In genomic region chr7:42931834-42932651, GRCh38 we compare ENCODE assay signal across 8 cellular contexts. TPM values are rescaled to one million over a fixed set of nuclear protein-coding genes. Genes with fewer than 3 reads are reported as not detected.
A peak's percentile ranks its signal among the peaks of the same experiment; 100 is the strongest.
DNase-seq lines count a peak whose midpoint lies in the region; ATAC-seq, FAIRE-seq and TF ChIP-seq lines count a peak whose summit lies in the region.

Gene MRPL32 (plus strand): TSS chr7:42932376. CDS start chr7:42932387, 11 bp downstream.
Gene PSMA2 (minus strand): TSS chr7:42932174. CDS start chr7:42932158, 16 bp downstream.

- H2AFZ ChIP-seq in trophoblast cell (ENCODE audit: insufficient read depth, low read length, poor library complexity): peak within 1 kb of the TSS; percentile 82

- peak within 1 kb of the TSS; percentile 99 for H3K9ac ChIP-seq in trophoblast cell (ENCODE audit: low read length)

- H3K23ac ChIP-seq in trophoblast cell (ENCODE audit: low read length): no peak within 1 kb of the TSS

- peak within 1 kb of the TSS; percentile 97 to 100 (median 99) for H3K4me3 Mint-ChIP-seq in T-cell

- no peak within 1 kb of the TSS for H2AK5ac ChIP-seq in trophoblast cell (ENCODE audit: low read length)

- peak within 1 kb of the TSS; percentile 89 for H4K8ac ChIP-seq in trophoblast cell (ENCODE audit: low read depth, low read length)

- H4K12ac ChIP-seq in trophoblast cell (ENCODE audit: low read depth, low read length): peak within 1 kb of the TSS; percentile 85

- H3K27ac ChIP-seq in adipose tissue (ENCODE audit: low read depth, low read length): peak within 1 kb of the TSS; percentile 43
- H3K27ac ChIP-seq in trophoblast cell (ENCODE audit: low read depth, low read length): no peak within 1 kb of the TSS
- H3K27ac ChIP-seq in transverse colon: peak within 1 kb of the TSS; percentile 83 to 91 (median 90)

- H3K36me3 ChIP-seq in trophoblast cell (ENCODE audit: control insufficient read depth in 1 of 2, insufficient read depth in 2 of 2, low read length in 2 of 2) (peaks cover 0 to 8% of the 10 kb centered on the region in 2 experiments), transverse colon (peaks cover 0 to 17% (median 8%) of the 10 kb centered on the region in 4 donors)

- TF ChIP-seq POLR2A in GM12891 (IDR thresholded peaks at IDR 0.05; ENCODE audit: low read depth, low read length) (peak; percentile 92), transverse colon (IDR thresholded peaks at IDR 0.05) (peak; percentile 66)

- peak within 1 kb of the TSS; percentile 92 for H3K4ac ChIP-seq in trophoblast cell (ENCODE audit: low read depth, low read length)

- H3K27ac Mint-ChIP-seq in T-cell: peak within 1 kb of the TSS; percentile 98

- DNase-seq in GM12891 (ENCODE audit: insufficient read length, low spot score) (peak; percentile 75), NCI-H1436 treated with DMSO at 0.1 percent for 48 hours (lab: John Stamatoyannopoulos, UW) (peak; percentile 93), T-cell (peak; percentile 81 to 97 (median 94)), cardiac septum (ENCODE audit: low spot score) (peak; percentile 98), trophoblast cell (peak; percentile 99 to 100), transverse colon (peak; percentile 95)

- peak within 1 kb of the TSS; percentile 34 for H2BK5ac ChIP-seq in trophoblast cell (ENCODE audit: low read depth, low read length, poor library complexity)

- peak within 1 kb of the TSS; percentile 38 for H2BK120ac ChIP-seq in trophoblast cell (ENCODE audit: insufficient read depth, low read length, poor library complexity)

- H3K4me1 Mint-ChIP-seq in T-cell: peaks cover 67 to 77% (median 76%) of the 10 kb centered on the region in 3 donors

- CTCF ChIA-PET in T-cell (lab: Charles Lee): interaction anchor here (0.7 to 2.9 kb wide), 12 partner anchors 9 to 1113 kb away, joined by 3 to 15 read pairs (median 4); partner anchors contain the start of genes C7orf25 (in 1 of the 2), DBNL (in 1 of the 2) and STK17A (in 1 of the 2)

- H3K79me2 ChIP-seq in trophoblast cell (ENCODE audit: control insufficient read depth, insufficient read depth, low read length, poor library complexity): peaks cover 13% of the 10 kb centered on the region

- TF ChIP-seq CTCF in transverse colon (IDR thresholded peaks at IDR 0.05): no peak

- H3K9me3 Mint-ChIP-seq in T-cell: no peaks in the 10 kb centered on the region

- FAIRE-seq in GM12891 (lab: Jason Lieb, UNC): peak; percentile 94

- H3K4me2 ChIP-seq in trophoblast cell (ENCODE audit: low read length): peak within 1 kb of the TSS; percentile 91

- in situ Hi-C loops in transverse colon (cut with MboI; ENCODE audit: low pct_ligation_motif_present in 1 of 4, low pct_unique_long_range_greater_than_20kb in 1 of 4, low sequenced_read_pairs in 3 of 4): loop anchor here (10.0 to 25.0 kb wide), 5 partner anchors 323 to 930 kb away; partner anchors contain the start of gene MRPS24 (in 1 of the 4)

- intact Hi-C loops in cardiac septum (cut with DNase I) (loop anchor here (2.0 to 5.0 kb wide), 2 partner anchors 19 to 40 kb away; partner anchors contain the start of gene C7orf25), transverse colon (cut with DNase I; ENCODE audit: low total_unique reads) (no loop called here)

- H3K27me3 ChIP-seq in trophoblast cell (ENCODE audit: insufficient read depth, low read length) (no peaks in the 10 kb centered on the region), transverse colon (no peaks in the 10 kb centered on the region)

- H3K9me3 ChIP-seq in trophoblast cell (ENCODE audit: insufficient read depth, low read depth, low read length) (no peaks in the 10 kb centered on the region), transverse colon (no peaks in the 10 kb centered on the region)

- POLR2A ChIA-PET in T-cell (lab: Charles Lee): interaction anchor here in 1 of 2 donors (0.6 to 1.8 kb wide), 8 partner anchors 8 to 827 kb away, joined by 3 to 13 read pairs (median 4); partner anchors contain the start of genes BLVRA and C7orf25

- ATAC-seq in HG02840 (IDR thresholded peaks at IDR 0.05; ENCODE audit: low FRiP score, unreplicated experiment) (peak; percentile 100), T-cell (replicated peaks in 1 of 4) (peak; percentile 99 to 100 (median 100))

- H4K91ac ChIP-seq in trophoblast cell (ENCODE audit: low read depth, low read length): peak within 1 kb of the TSS; percentile 42

- peaks cover 13% of the 10 kb centered on the region for H3K36me3 Mint-ChIP-seq in T-cell

- H3K18ac ChIP-seq in trophoblast cell (ENCODE audit: low read length): peak within 1 kb of the TSS; percentile 67

- peak within 1 kb of the TSS; percentile 77 for H3K14ac ChIP-seq in trophoblast cell (ENCODE audit: low read length)

- H3K4me1 ChIP-seq in trophoblast cell (ENCODE audit: control insufficient read depth in 1 of 2, insufficient read depth in 2 of 2, low read length in 2 of 2) (no peaks in the 10 kb centered on the region), transverse colon (peaks cover 21 to 55% (median 31%) of the 10 kb centered on the region in 4 donors)

- H3K4me3 ChIP-seq in trophoblast cell (ENCODE audit: low read depth, low read length) (peak within 1 kb of the TSS; percentile 94), transverse colon (peak within 1 kb of the TSS; percentile 72 to 91 (median 88))

- H3K27me3 Mint-ChIP-seq in T-cell: no peaks in the 10 kb centered on the region

- no peak for TF ChIP-seq EP300 in transverse colon (IDR thresholded peaks at IDR 0.05; ENCODE audit: low read depth)

- no peak within 1 kb of the TSS for H2BK12ac ChIP-seq in trophoblast cell (ENCODE audit: low read length)

- peaks cover 5% of the 10 kb centered on the region for H3K79me1 ChIP-seq in trophoblast cell (ENCODE audit: low read length)

- WGBS in adipose tissue, 3 donors: 0 to 1% (median 0%) methylated on average over 56 of the region's 56 CpGs
- WGBS in trophoblast cell (ENCODE audit: extremely low coverage, insufficient coverage, insufficient read length): no CpG with 5 or more reads among the region's 56 CpGs
- 0% methylated on average over 56 of the region's 56 CpGs; no CpG with 5 or more reads in 1 of the 2 donors for WGBS in transverse colon (ENCODE audit: low coverage in 1 of 2), 2 donors

TF ChIP-seq in GM12891, 5 proteins besides CTCF, POLR2A, EP300 and RAD21:
- no peak for TF ChIP-seq PAX5 (IDR thresholded peaks at IDR 0.05; ENCODE audit: insufficient read depth, low read length, severe bottlenecking)
- no peak for TF ChIP-seq SPI1 (IDR thresholded peaks at IDR 0.05; ENCODE audit: low read depth, low read length)
- peak; percentile 75 for TF ChIP-seq POU2F2 (IDR thresholded peaks at IDR 0.05; ENCODE audit: low read depth, low read length)
- TF ChIP-seq POLR2AphosphoS5 (IDR thresholded peaks at IDR 0.05; ENCODE audit: low read depth, low read length): peak; percentile 84; the same call in 1 of the 2 replicates
- peak; percentile 97 for TF ChIP-seq TAF1 (IDR thresholded peaks at IDR 0.05; ENCODE audit: low read depth, low read length)

RNA-seq across cellular contexts. Expression of gene MRPL32, which starts in this region (rescaled TPM):
- 60.2 TPM for polyA plus RNA-seq in GM12891 (2012; ENCODE audit: low read depth, missing spikeins)
- total RNA-seq in T-cell (10 to 100 TPM; 37.0 to 46.6 (median 40.8) TPM), cardiac septum (51.3 TPM), transverse colon (10 to 100 TPM; 22.5 to 49.4 (median 36.4) TPM)
- 10 to 100 TPM; 58.3 to 83.0 (median 66.1) TPM for polyA plus RNA-seq in adipose tissue
- polyA plus RNA-seq in trophoblast cell (2013): 60.2 and 70.0 TPM in 2 replicates

RNA-seq across cellular contexts. Expression of gene PSMA2, which starts in this region (rescaled TPM):
- polyA plus RNA-seq in GM12891 (2012; ENCODE audit: low read depth, missing spikeins): 220 TPM
- 10 to 100 TPM; 37.0 to 50.5 (median 43.7) TPM for total RNA-seq in T-cell
- 100 to 1,000 TPM in 1 of 3 donors, 10 to 100 TPM in 2; 61.1 to 124 (median 95.5) TPM for polyA plus RNA-seq in adipose tissue
- total RNA-seq in cardiac septum: 64.8 TPM
- polyA plus RNA-seq in trophoblast cell (2013): 200 and 207 TPM in 2 replicates
- total RNA-seq in transverse colon: 10 to 100 TPM in 3 of 4 donors, 1 to 10 TPM in 1; 5.8 to 61.2 (median 28.6) TPM
